ENCODE assay signal across 8 cellular contexts in the genomic region with DNA sequence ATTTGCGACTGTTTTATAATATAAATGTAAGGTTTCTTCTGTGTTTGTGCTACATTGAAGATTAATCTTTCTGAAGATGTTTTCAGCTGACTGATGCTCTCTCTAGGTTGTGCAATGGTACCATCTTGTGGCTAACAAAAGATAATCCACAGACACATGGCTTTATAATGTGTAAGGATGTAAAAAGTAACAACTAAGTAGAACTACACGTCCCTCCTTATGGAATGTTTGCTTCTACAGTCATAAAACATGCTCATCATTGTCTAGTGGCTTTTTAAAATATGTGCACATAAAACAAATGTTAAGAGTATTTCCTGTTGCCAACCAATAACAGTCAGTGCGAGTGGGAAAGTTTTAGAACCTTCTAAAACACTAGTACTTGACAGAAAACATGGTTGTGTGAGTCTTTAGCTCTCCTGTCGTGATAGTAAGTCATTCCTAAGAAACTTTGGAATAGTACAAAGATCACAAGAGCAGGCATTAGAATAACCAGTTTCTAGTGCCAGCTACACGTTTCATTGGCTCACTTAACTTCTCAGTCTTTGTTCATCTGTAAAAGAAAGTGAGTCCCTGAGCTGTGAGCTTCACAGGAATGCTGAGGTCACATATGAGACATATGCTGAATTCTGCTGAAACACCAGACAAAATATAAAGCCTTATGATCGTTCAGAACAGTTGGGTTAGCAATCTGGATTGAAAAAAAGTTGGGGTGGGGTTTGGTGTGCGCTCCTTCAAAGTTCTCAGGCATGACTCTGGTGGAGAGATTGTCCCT.
DNase-seq lines count a peak whose midpoint lies in the region; ATAC-seq and TF ChIP-seq lines count a peak whose summit lies in the region.

No MANE protein-coding gene starts in this region.

- peaks cover 3% of the 10 kb centered on the region for H3K27me3 Mint-ChIP-seq in nephron (ENCODE audit: low read depth)
- peaks cover 20% of the 10 kb centered on the region for H3K27me3 Mint-ChIP-seq in activated naive CD8-positive, alpha-beta T cell treated with anti-CD3 and anti-CD28 coated beads for 36 hours

- H3K4me1 Mint-ChIP-seq in nephron, result no peaks in the 10 kb centered on the region
- H3K4me1 Mint-ChIP-seq in activated naive CD8-positive, alpha-beta T cell treated with anti-CD3 and anti-CD28 coated beads for 36 hours, result peaks cover 3% of the 10 kb centered on the region

- no peak overlapping the region for H3K27ac Mint-ChIP-seq in nephron
- H3K27ac Mint-ChIP-seq in activated naive CD8-positive, alpha-beta T cell treated with anti-CD3 and anti-CD28 coated beads for 36 hours, result no peak overlapping the region

- DNase-seq in NCI-H446 treated with DMSO at 0.1 percent for 48 hours (lab: John Stamatoyannopoulos, UW) (peak; percentile 37), dermis blood vessel endothelial cell (peak; percentile 68), CD1c-positive myeloid dendritic cell (ENCODE audit: extremely low spot score) (no peak)
- no peak for DNase-seq in activated naive CD8-positive, alpha-beta T cell treated with anti-CD3 and anti-CD28 coated beads for 36 hours

- H3K4me3 Mint-ChIP-seq in nephron, result no peak overlapping the region
- H3K4me3 Mint-ChIP-seq in activated naive CD8-positive, alpha-beta T cell treated with anti-CD3 and anti-CD28 coated beads for 36 hours, result no peak overlapping the region

- TF ChIP-seq CTCF in GM12873 (IDR thresholded peaks at IDR 0.05; ENCODE audit: insufficient read depth, low read depth, low read length, missing control alignments) (peak; percentile 24), nephron (IDR thresholded peaks at IDR 0.05; ENCODE audit: unreplicated experiment in 3 of 3) (peak; percentile 64 to 67 (median 64))

- H3K9me3 Mint-ChIP-seq in nephron, result no peaks in the 10 kb centered on the region
- H3K9me3 Mint-ChIP-seq in activated naive CD8-positive, alpha-beta T cell treated with anti-CD3 and anti-CD28 coated beads for 36 hours, result no peaks in the 10 kb centered on the region

- ATAC-seq in GM21526 (IDR thresholded peaks at IDR 0.05; ENCODE audit: low FRiP score, unreplicated experiment), result no peak
- ATAC-seq in GM18858 (IDR thresholded peaks at IDR 0.05; ENCODE audit: unreplicated experiment), result no peak

- no peaks in the 10 kb centered on the region for H3K36me3 Mint-ChIP-seq in nephron (ENCODE audit: low read depth)
- no peaks in the 10 kb centered on the region for H3K36me3 Mint-ChIP-seq in activated naive CD8-positive, alpha-beta T cell treated with anti-CD3 and anti-CD28 coated beads for 36 hours

Comparison
In these comparisons a context has a peak if more than half of its experiments do, and no peak if none do; other contexts are left out.
1. DNase-seq: peak in NCI-H446 treated with DMSO at 0.1 percent for 48 hours (single experiment) and dermis blood vessel endothelial cell (single experiment); none in activated naive CD8-positive, alpha-beta T cell treated with anti-CD3 and anti-CD28 coated beads for 36 hours (single experiment) and CD1c-positive myeloid dendritic cell (single experiment).